In genomic region chr3:158735296-158736033, GRCh38 we compare ENCODE assay signal across 31 cellular contexts. TPM values are rescaled to one million over a fixed set of nuclear protein-coding genes. Genes with fewer than 3 reads are reported as not detected.
"Had no signal": no experiment of that assay in that cellular context is flagged by ENCODE, and none has a peak within 500 bp of the region (broad histone marks: within the 10 kb centered on the region; RNA-seq: fewer than 3 reads in every experiment).

No MANE protein-coding gene starts in this region.

- ATAC-seq: activated CD4-positive, alpha-beta T cell treated with anti-CD3 and anti-CD28 coated beads for 36 hours; activated CD8-positive, alpha-beta memory T cell treated with anti-CD3 and anti-CD28 coated beads, Interleukin-2, amount 10 ng/mL, durations not matched to agents 7 days and 5 days; activated CD8-positive, alpha-beta T cell treated with anti-CD3 and anti-CD28 coated beads, Interleukin-2, amount 10 ng/mL, durations not matched to agents 7 days and 5 days; activated naive CD8-positive, alpha-beta T cell treated with anti-CD3 and anti-CD28 coated beads, Interleukin-2, amount 50 U/mL, for 24 hours; body of pancreas; effector memory CD8-positive, alpha-beta T cell; T-helper 17 cell had no signal

- H3K4me3 ChIP-seq: adrenal gland, body of pancreas, esophagus squamous epithelium had no signal

- FAIRE-seq: colon, frontal cortex had no signal

- H3K27me3 ChIP-seq: adrenal gland, body of pancreas, esophagus squamous epithelium had no signal

- H3K9me3 ChIP-seq: esophagus squamous epithelium had no signal

- DNase-seq: activated CD4-positive, alpha-beta memory T cell treated with anti-CD3 and anti-CD28 coated beads for 36 hours; activated CD4-positive, alpha-beta T cell treated with anti-CD3 and anti-CD28 coated beads for 36 hours; activated CD4-positive, alpha-beta T cell treated with anti-CD3 and anti-CD28 coated beads, Interleukin-2, amount 10 ng/mL, durations not matched to agents 24 days and 14 days; activated CD4-positive, CD25-positive, alpha-beta regulatory T cell; activated CD4-positive, CD25-positive, alpha-beta regulatory T cell treated with anti-CD3 and anti-CD28 coated beads, Interleukin-2, amount 50 U/mL, for 72 hours; activated CD8-positive, alpha-beta memory T cell treated with anti-CD3 and anti-CD28 coated beads, Interleukin-2, amount 10 ng/mL, durations not matched to agents 7 days and 5 days; activated CD8-positive, alpha-beta memory T cell treated with anti-CD3 and anti-CD28 coated beads, Interleukin-2, amount 50 U/mL, for 4 hours; activated CD8-positive, alpha-beta T cell treated with anti-CD3 and anti-CD28 coated beads, Interleukin-2, amount 10 ng/mL, durations not matched to agents 7 days and 5 days; activated effector memory CD4-positive, alpha-beta T cell treated with anti-CD3 and anti-CD28 coated beads, Interleukin-2, amount 50 U/mL, for 16 hours; activated naive CD4-positive, alpha-beta T cell treated with anti-CD3 and anti-CD28 coated beads for 36 hours; activated naive CD8-positive, alpha-beta T cell treated with anti-CD3 and anti-CD28 coated beads for 36 hours; activated naive CD8-positive, alpha-beta T cell treated with anti-CD3 and anti-CD28 coated beads, Interleukin-2, amount 50 U/mL, for 24 hours; activated T-cell treated with anti-CD3 and anti-CD28 coated beads, Interleukin-2, amount 50 U/mL, for 1 hour; activated T-cell treated with anti-CD3 and anti-CD28 coated beads, Interleukin-2, amount 50 U/mL, for 48 hours; adrenal gland; amygdala; aorta; body of pancreas; caudate nucleus; cortex of kidney; dermis blood vessel endothelial cell; effector CD4-positive, alpha-beta T cell; effector memory CD8-positive, alpha-beta T cell; esophagus squamous epithelium; T-helper 1 cell; T-helper 17 cell; T1000 had no signal

- H3K36me3 ChIP-seq: adrenal gland, esophagus squamous epithelium had no signal

- H3K27ac ChIP-seq: adrenal gland, body of pancreas, esophagus squamous epithelium had no signal

RNA-seq across cellular contexts. Expression of gene RARRES1, which starts 3.2 kb away (rescaled TPM):
- total RNA-seq: activated CD4-positive, alpha-beta memory T cell treated with anti-CD3 and anti-CD28 coated beads for 36 hours; activated CD4-positive, alpha-beta T cell treated with anti-CD3 and anti-CD28 coated beads for 36 hours; activated CD4-positive, alpha-beta T cell treated with anti-CD3 and anti-CD28 coated beads, Interleukin-2, amount 10 ng/mL, durations not matched to agents 24 days and 14 days; activated CD8-positive, alpha-beta memory T cell treated with anti-CD3 and anti-CD28 coated beads for 36 hours; activated CD8-positive, alpha-beta memory T cell treated with anti-CD3 and anti-CD28 coated beads, Interleukin-2, amount 10 ng/mL, durations not matched to agents 7 days and 5 days; activated CD8-positive, alpha-beta T cell treated with anti-CD3 and anti-CD28 coated beads, Interleukin-2, amount 10 ng/mL, durations not matched to agents 7 days and 5 days; activated naive CD4-positive, alpha-beta T cell treated with anti-CD3 and anti-CD28 coated beads for 36 hours; activated naive CD8-positive, alpha-beta T cell treated with anti-CD3 and anti-CD28 coated beads for 36 hours; activated T-helper 1 cell treated with anti-CD3 and anti-CD28 coated beads, Interleukin-12 subunit alpha, Interleukin-12 subunit beta, Interleukin-2, Interleukin-4 antibody, amounts not matched to agents 30 ng/mL and 10 ng/mL and 1 ng/mL, durations not matched to agents 14 hours and 24 hours and 36 hours; T-helper 17 cell had no signal
